Comparison of ENCODE assay signal across 16 cellular contexts in the genomic region with DNA sequence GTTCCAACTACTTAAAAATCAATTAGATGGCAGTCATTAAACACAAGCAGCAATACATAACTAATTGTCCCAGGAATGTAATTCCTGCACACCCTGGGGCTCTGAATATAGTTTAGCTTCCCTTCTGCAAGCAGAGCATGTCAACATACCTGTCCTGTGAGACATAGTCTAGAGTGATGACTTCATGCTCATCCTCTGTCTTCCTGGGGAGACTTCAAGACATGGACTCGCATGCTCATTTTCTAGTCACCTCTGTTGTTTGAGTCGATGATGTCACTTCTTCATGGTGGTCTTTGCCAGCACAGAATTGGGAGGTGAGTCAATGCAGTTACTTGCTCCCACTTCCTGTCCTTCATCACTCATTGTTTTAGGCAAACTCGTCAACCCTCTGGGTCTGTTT. TPM values are rescaled to one million over a fixed set of nuclear protein-coding genes. Genes with fewer than 3 reads are reported as not detected.
DNase-seq lines count a peak whose midpoint lies in the region; ATAC-seq, FAIRE-seq and TF ChIP-seq lines count a peak whose summit lies in the region.
"Had no signal": no experiment of that assay in that cellular context is flagged by ENCODE, and none has a peak within 500 bp of the region (broad histone marks: within the 10 kb centered on the region; RNA-seq: fewer than 3 reads in every experiment).

No MANE protein-coding gene starts in this region.

- H3K23ac ChIP-seq in IMR-90 (ENCODE audit: low read depth, low read length): no peak overlapping the region

- H3K4me2 ChIP-seq in IMR-90 (ENCODE audit: low read depth, low read length): no peak overlapping the region
- H3K4me2 ChIP-seq in mammary epithelial cell (ENCODE audit: insufficient read depth, low read depth, low read length): peak overlapping the region; percentile 59

- in situ Hi-C loops in IMR-90 (cut with MboI; ENCODE audit: low sequenced_read_pairs): no loop called here
- in situ Hi-C loops in mammary epithelial cell (cut with MboI; ENCODE audit: low sequenced_read_pairs in 2 of 2): no loop called here

- H2AK9ac ChIP-seq in IMR-90 (replicated peaks; ENCODE audit: low read depth, low read length, poor library complexity): no peak overlapping the region

- H3K4me3 ChIP-seq in BJ (ENCODE audit: low read depth, low read length): no peak overlapping the region
- no peak overlapping the region for H3K4me3 ChIP-seq in IMR-90 (ENCODE audit: insufficient read depth, low read depth, low read length)
- H3K4me3 ChIP-seq in mammary epithelial cell (replicated peaks in 1 of 3; ENCODE audit: insufficient read depth in 1 of 3, low read depth in 2 of 3, low read length in 3 of 3): no peak overlapping the region

- no peak for TF ChIP-seq POLR2A in IMR-90 (IDR thresholded peaks at IDR 0.05; ENCODE audit: low read depth, low read length)

- BruUV-seq in IMR-90 (replicated peaks; lab: Mats Ljungman, UMichigan): no TSS peak
- no TSS peak for BruUV-seq in mammary epithelial cell (replicated peaks; lab: Mats Ljungman, UMichigan)

- TF ChIP-seq CTCF in BJ (IDR thresholded peaks at IDR 0.05; ENCODE audit: insufficient read depth, low read depth, low read length) (no peak), IMR-90 (conservative IDR thresholded peaks at IDR 0.05; ENCODE audit: low read depth, low read length) (no peak), mammary epithelial cell (conservative IDR thresholded peaks at IDR 0.05 in 1 of 2, IDR thresholded peaks at IDR 0.05 in 1 of 2; ENCODE audit: extremely low read depth in 1 of 2, insufficient read depth in 1 of 2, low read depth in 1 of 2, low read length in 2 of 2) (no peak)

- peaks cover 36% of the 10 kb centered on the region for H3K79me2 ChIP-seq in mammary epithelial cell (ENCODE audit: insufficient read depth, low read length)

- ATAC-seq in IMR-90 (ENCODE audit: low read depth) (peak; percentile 65), GM21825 (IDR thresholded peaks at IDR 0.05; ENCODE audit: unreplicated experiment) (no peak)
- ATAC-seq: effector memory CD8-positive, alpha-beta T cell; stimulated activated naive B cell treated with anti-CD40 and anti-IgM and Interleukin-4, amounts not matched to agents 10 μg/mL and 1 μg/mL and 100 μg/mL, for 72 hours had no signal

- H2BK5ac ChIP-seq in IMR-90 (ENCODE audit: low read depth, low read length, poor library complexity, severe bottlenecking): peak overlapping the region; percentile 71

- H3K9me3 ChIP-seq in IMR-90 (ENCODE audit: control insufficient read depth, insufficient read depth, low read length) (no peaks in the 10 kb centered on the region), mammary epithelial cell (replicated peaks; ENCODE audit: insufficient read depth, low read length) (no peaks in the 10 kb centered on the region)

- no peaks in the 10 kb centered on the region for H3K27me3 ChIP-seq in BJ (ENCODE audit: control insufficient read depth, insufficient read depth, low read length)
- no peaks in the 10 kb centered on the region for H3K27me3 ChIP-seq in IMR-90 (ENCODE audit: control insufficient read depth, insufficient read depth, low read length)
- no peaks in the 10 kb centered on the region for H3K27me3 ChIP-seq in mammary epithelial cell (ENCODE audit: insufficient read depth, low read length)

- no peak overlapping the region for H2BK120ac ChIP-seq in IMR-90 (ENCODE audit: low read depth, low read length)

- no peak overlapping the region for H3K9ac ChIP-seq in IMR-90 (ENCODE audit: low read depth, low read length)
- no peak overlapping the region for H3K9ac ChIP-seq in mammary epithelial cell (ENCODE audit: insufficient read depth, low read length)

- H2AK5ac ChIP-seq in IMR-90 (ENCODE audit: low read depth, low read length): no peak overlapping the region

- H3K9me1 ChIP-seq in IMR-90 (ENCODE audit: insufficient read depth, low read length): peaks cover 15% of the 10 kb centered on the region

- H3K14ac ChIP-seq in IMR-90 (replicated peaks; ENCODE audit: low read depth, low read length): no peak overlapping the region

- peaks cover 12 to 56% of the 10 kb centered on the region in 2 experiments for H3K79me1 ChIP-seq in IMR-90 (ENCODE audit: low read depth in 1 of 2, low read length in 2 of 2)

- WGBS in IMR-90 (ENCODE audit: extremely low coverage in 2 of 2, insufficient read length in 1 of 2), 2 experiments: no CpG with 5 or more reads among the region's 3 CpGs
- 6% methylated on average over 3 of the region's 3 CpGs for WGBS in mammary epithelial cell (ENCODE audit: low coverage, missing lambda C conversion rate)

- H3K4me1 ChIP-seq in IMR-90 (ENCODE audit: control insufficient read depth, insufficient read depth, low read length): peaks cover 4% of the 10 kb centered on the region
- peaks cover 30% of the 10 kb centered on the region for H3K4me1 ChIP-seq in mammary epithelial cell (ENCODE audit: insufficient read depth, low read length)

- H2BK15ac ChIP-seq in IMR-90 (ENCODE audit: low read depth, low read length): no peak overlapping the region; the same call in 2 of the 3 replicates

- intact Hi-C loops in IMR-90 (cut with micrococcal nuclease): no loop called here
- intact Hi-C loops in mammary epithelial cell (cut with micrococcal nuclease): loop anchor here (1.0 to 5.0 kb wide), 2 partner anchors 27 to 60 kb away; no protein-coding TSS in a partner anchor

- H3K36me3 ChIP-seq in BJ (ENCODE audit: control insufficient read depth, insufficient read depth, low read length): 0 out of 2 replicates have a peak, but pooled peaks cover 1% of the 10 kb centered on the region
- H3K36me3 ChIP-seq in IMR-90 (ENCODE audit: control insufficient read depth, insufficient read depth, low read length): peaks cover 3% of the 10 kb centered on the region; the same call in 1 of the 2 replicates
- H3K36me3 ChIP-seq in mammary epithelial cell (ENCODE audit: insufficient read depth, low read length): peaks cover 3% of the 10 kb centered on the region

- H4K20me1 ChIP-seq in IMR-90 (ENCODE audit: insufficient read depth, low read length) (no peaks in the 10 kb centered on the region), mammary epithelial cell (ENCODE audit: insufficient read depth, low read length) (no peaks in the 10 kb centered on the region)

- POLR2A ChIA-PET in BJ (lab: Charles Lee) (no interaction called here), IMR-90 (lab: Charles Lee; ENCODE audit: unreplicated experiment) (no interaction called here)

- 0 out of 2 replicates have a peak, but pooled peaks have one; percentile 8 for TF ChIP-seq RAD21 in IMR-90 (IDR thresholded peaks at IDR 0.05; ENCODE audit: low read length)

- DNase-seq in BJ (ENCODE audit: low read depth): peak; percentile 66
- peak; percentile 97 for DNase-seq in IMR-90
- DNase-seq in mammary epithelial cell: peak; percentile 92
- peak; percentile 47 for DNase-seq in left kidney (ENCODE audit: low read depth, low spot score)
- no peak for DNase-seq in NCI-H1436 (lab: John Stamatoyannopoulos, UW)
- DNase-seq in NCI-H2029 (lab: John Stamatoyannopoulos, UW): no peak
- DNase-seq in GM19239 (ENCODE audit: insufficient read length, low spot score): no peak
- DNase-seq: activated T-cell treated with anti-CD3 and anti-CD28 coated beads, Interleukin-2, amount 50 U/mL, for 1 hour; CD4-positive, CD25-positive, alpha-beta regulatory T cell; effector memory CD8-positive, alpha-beta T cell; midbrain; posterior cingulate gyrus; RPMI8226; stimulated activated CD4-positive, alpha-beta T cell treated with anti-CD3 and anti-CD28 coated beads, Interleukin-2, amount 100 ng/mL, for 24 hours; stimulated activated naive B cell treated with anti-CD40 and anti-IgM and Interleukin-4, amounts not matched to agents 10 μg/mL and 1 μg/mL and 100 μg/mL, for 72 hours had no signal

- H4K8ac ChIP-seq in IMR-90 (ENCODE audit: low read depth in 2 of 2, low read length in 2 of 2): no peak overlapping the region

- H4K5ac ChIP-seq in IMR-90 (ENCODE audit: low read depth, low read length): no peak overlapping the region

- H2AFZ ChIP-seq in IMR-90 (replicated peaks; ENCODE audit: low read length, poor library complexity) (peak overlapping the region; percentile 9), mammary epithelial cell (ENCODE audit: low read depth, low read length) (no peak overlapping the region)

- H3K4ac ChIP-seq in IMR-90 (ENCODE audit: low read depth, low read length): 0 out of 2 replicates have a peak overlapping the region, but pooled peaks have one; percentile 22

- dilution Hi-C loops in IMR-90 (cut with HindIII; ENCODE audit: low sequenced_read_pairs, unreplicated experiment): no loop called here
- dilution Hi-C loops in mammary epithelial cell (cut with HindIII; ENCODE audit: low sequenced_read_pairs): no loop called here

- no peak overlapping the region for H3K18ac ChIP-seq in IMR-90 (ENCODE audit: low read depth, low read length)

- no peak overlapping the region for H3K56ac ChIP-seq in IMR-90 (ENCODE audit: extremely low read depth, insufficient read depth, low read length)

- CTCF ChIA-PET in BJ (lab: Yijun Ruan, JAX): interaction anchor here (4.0 kb wide), 1 partner anchor 9 kb away, joined by 21 read pairs; no protein-coding TSS in a partner anchor
- CTCF ChIA-PET in IMR-90 (lab: Yijun Ruan, JAX): no interaction called here
- CTCF ChIA-PET in mammary epithelial cell (lab: Charles Lee; ENCODE audit: low non-redundant PET): interaction anchor here (0.5 kb wide), 1 partner anchor 12 kb away, joined by 8 read pairs; no protein-coding TSS in a partner anchor

- H3K27ac ChIP-seq in IMR-90 (ENCODE audit: insufficient read depth, low read length) (no peak overlapping the region; the same call in 1 of the 2 replicates), mammary epithelial cell (ENCODE audit: insufficient read depth, low read depth, low read length) (peak overlapping the region; percentile 60)

- H2BK20ac ChIP-seq in IMR-90 (ENCODE audit: low read depth, low read length): no peak overlapping the region

- FAIRE-seq in GM19239 (lab: Jason Lieb, UNC): no peak

- no peak overlapping the region for H4K91ac ChIP-seq in IMR-90 (ENCODE audit: insufficient read depth, low read depth, low read length)

TF ChIP-seq in IMR-90, 13 proteins besides CTCF, POLR2A, EP300 and RAD21 (continues in another document):
- peak; percentile 60 for TF ChIP-seq CEBPB (IDR thresholded peaks at IDR 0.05; ENCODE audit: low read depth, low read length)

RNA-seq across cellular contexts. Expression of gene C3orf52, which starts 15.8 kb away (rescaled TPM):
- 4.5 and 5.6 TPM in 2 replicates for polyA plus RNA-seq in BJ (2011; rRNA removed)
- polyA minus RNA-seq in BJ (2011; rRNA and poly(A)+ RNA removed): 6.2 and 6.5 TPM in 2 replicates
- 12.5 and 16.1 TPM in 2 replicates for total RNA-seq in IMR-90 (2012; rRNA removed)
- polyA plus RNA-seq in IMR-90 (2012; rRNA removed): 6.4 and 7.5 TPM in 2 replicates
- 1.9 and 5.1 TPM in 2 replicates for polyA plus RNA-seq in IMR-90 (2012; cell fraction: cytosol; rRNA removed)
- polyA plus RNA-seq in IMR-90 (2012; cell fraction: nucleus; rRNA removed; ENCODE audit: low replicate concordance): 4.1 and 21.4 TPM in 2 replicates
- 10 to 100 TPM; 15.4 to 16.8 TPM for total RNA-seq in mammary epithelial cell
- 6.7 TPM for polyA plus RNA-seq in mammary epithelial cell
- polyA minus RNA-seq in mammary epithelial cell: 6.3 TPM

RNA-seq across cellular contexts. Expression of gene GCSAM, which starts 31.1 kb away (rescaled TPM):
- polyA plus RNA-seq in BJ (2011; rRNA removed): not detected in 2 replicates
- polyA minus RNA-seq in BJ (2011; rRNA and poly(A)+ RNA removed): not detected in 2 replicates
- not detected in 2 replicates for total RNA-seq in IMR-90 (2012; rRNA removed)
- not detected in 2 replicates for polyA plus RNA-seq in IMR-90 (2012; rRNA removed)
- not detected in 2 replicates for polyA plus RNA-seq in IMR-90 (2012; cell fraction: cytosol; rRNA removed)
- not detected in 2 replicates for polyA plus RNA-seq in IMR-90 (2012; cell fraction: nucleus; rRNA removed; ENCODE audit: low replicate concordance)
- 1 to 10 TPM; 1.5 to 2.2 TPM for total RNA-seq in mammary epithelial cell
- 3.5 TPM for polyA plus RNA-seq in mammary epithelial cell
- polyA minus RNA-seq in mammary epithelial cell: 7.8 TPM

Comparison
In these comparisons a context has a peak if more than half of its experiments do, and no peak if none do; other contexts are left out.
1. DNase-seq: peak in BJ (single experiment), IMR-90 (single experiment), mammary epithelial cell (single experiment) and left kidney (single experiment); none in NCI-H1436 (single experiment), NCI-H2029 (single experiment) and GM19239 (single experiment).